8 cellular contexts compared by ENCODE assay signal in genomic region chr16:81940781-81941560, GRCh38.
DNase-seq lines count a peak whose midpoint lies in the region; FAIRE-seq and TF ChIP-seq lines count a peak whose summit lies in the region.

No MANE protein-coding gene starts in this region.

- TF ChIP-seq CTCF in astrocyte (IDR thresholded peaks at IDR 0.05; ENCODE audit: insufficient read depth, low read depth, low read length): peak; percentile 46

- no peak overlapping the region for H2AK5ac ChIP-seq in neuronal stem cell (ENCODE audit: low read depth, low read length)

- H4K8ac ChIP-seq in neuronal stem cell (ENCODE audit: low read depth, low read length): no peak overlapping the region

- H3K9me3 ChIP-seq in astrocyte (ENCODE audit: insufficient read depth, low read depth, low read length) (no peaks in the 10 kb centered on the region), neuronal stem cell (replicated peaks in 1 of 2; ENCODE audit: control insufficient read depth in 2 of 2, insufficient read depth in 1 of 2, low read depth in 1 of 2, low read length in 2 of 2) (no peaks in the 10 kb centered on the region)

- no peak overlapping the region for H3K23ac ChIP-seq in neuronal stem cell (ENCODE audit: low read depth, low read length, poor library complexity)

- H3K27ac Mint-ChIP-seq in astrocyte (ENCODE audit: unreplicated experiment): peak overlapping the region; percentile 48

- no peak overlapping the region for H2BK120ac ChIP-seq in neuronal stem cell (ENCODE audit: low read depth, low read length)

- no peaks in the 10 kb centered on the region for H3K9me3 Mint-ChIP-seq in astrocyte (ENCODE audit: unreplicated experiment)

- no peak overlapping the region for H3K14ac ChIP-seq in neuronal stem cell (ENCODE audit: low read length)

- H2AFZ ChIP-seq in astrocyte (ENCODE audit: low read depth, low read length) (no peak overlapping the region), neuronal stem cell (ENCODE audit: low read length) (no peak overlapping the region)

- no peaks in the 10 kb centered on the region for H3K36me3 Mint-ChIP-seq in astrocyte (ENCODE audit: low read depth, unreplicated experiment)

- no peak overlapping the region for H3K4ac ChIP-seq in neuronal stem cell (ENCODE audit: low read length)

- H3K27me3 ChIP-seq in astrocyte (ENCODE audit: insufficient read depth, low read length) (peaks cover 2% of the 10 kb centered on the region), neuronal stem cell (ENCODE audit: control insufficient read depth in 3 of 3, insufficient read depth in 3 of 3, low read depth in 1 of 3, low read length in 3 of 3) (peaks cover 0 to 7% (median 0%) of the 10 kb centered on the region in 3 experiments)

- H3K4me3 ChIP-seq in astrocyte (ENCODE audit: insufficient read depth, low read depth, low read length) (no peak overlapping the region), neuronal stem cell (ENCODE audit: low read length in 2 of 2) (no peak overlapping the region)

- no peak overlapping the region for H2BK15ac ChIP-seq in neuronal stem cell (ENCODE audit: low read length)

- H3K9ac ChIP-seq in astrocyte (ENCODE audit: low read length): no peak overlapping the region
- H3K9ac ChIP-seq in neuronal stem cell (ENCODE audit: low read depth, low read length, poor library complexity): no peak overlapping the region

- no peaks in the 10 kb centered on the region for H3K79me1 ChIP-seq in neuronal stem cell (ENCODE audit: low read depth, low read length)

- peaks cover 11% of the 10 kb centered on the region for H3K27me3 Mint-ChIP-seq in astrocyte (ENCODE audit: low read depth, unreplicated experiment)

- FAIRE-seq in astrocyte (lab: Jason Lieb, UNC): no peak

- H2BK12ac ChIP-seq in neuronal stem cell (ENCODE audit: low read length): no peak overlapping the region

- no peaks in the 10 kb centered on the region for H4K20me1 ChIP-seq in astrocyte (ENCODE audit: insufficient read depth, low read length)

- H4K91ac ChIP-seq in neuronal stem cell (ENCODE audit: low read depth, low read length, poor library complexity): no peak overlapping the region

- H3K4me3 Mint-ChIP-seq in astrocyte (ENCODE audit: unreplicated experiment): no peak overlapping the region

- peak; percentile 73 for DNase-seq in SIG-M5 treated with dmso at 0.1 percent for 504 hours (lab: John Stamatoyannopoulos, UW; ENCODE audit: unreplicated experiment)
- DNase-seq in SIG-M5 (lab: John Stamatoyannopoulos, UW): no peak
- DNase-seq in NCI-H1092 (lab: John Stamatoyannopoulos, UW): peak; percentile 2
- peak; percentile 82 for DNase-seq in astrocyte (ENCODE audit: low read depth)
- peak; percentile 62 for DNase-seq in kidney tubule cell (ENCODE audit: low spot score)
- DNase-seq in neuronal stem cell (ENCODE audit: low spot score): no peak
- no peak for DNase-seq in NCI-H526 (lab: John Stamatoyannopoulos, UW)
- DNase-seq in stimulated activated naive CD4-positive, alpha-beta T cell treated with Interleukin-2 at 50 U/mL for 16 hours (lab: John Stamatoyannopoulos, UW): no peak

- H3K36me3 ChIP-seq in astrocyte (ENCODE audit: insufficient read depth, low read length): no peaks in the 10 kb centered on the region
- H3K36me3 ChIP-seq in neuronal stem cell (replicated peaks in 1 of 2; ENCODE audit: control insufficient read depth in 2 of 2, insufficient read depth in 2 of 2, low read length in 2 of 2): no peaks in the 10 kb centered on the region

- H3K27ac ChIP-seq in astrocyte (ENCODE audit: low read depth, low read length): no peak overlapping the region
- H3K27ac ChIP-seq in neuronal stem cell (replicated peaks; ENCODE audit: low read length): no peak overlapping the region

- H3K79me2 ChIP-seq in astrocyte (ENCODE audit: insufficient read depth, low read length): no peaks in the 10 kb centered on the region

- no CpG with 5 or more reads among the region's 3 CpGs for WGBS in neuronal stem cell (ENCODE audit: extremely low coverage in 2 of 2, insufficient read length in 2 of 2, insufficient replicate concordance in 1 of 2), 2 donors

- H3K4me1 Mint-ChIP-seq in astrocyte (ENCODE audit: low read depth, unreplicated experiment): peaks cover 18% of the 10 kb centered on the region

- H3K18ac ChIP-seq in neuronal stem cell (ENCODE audit: low read length): no peak overlapping the region

- H2BK5ac ChIP-seq in neuronal stem cell (ENCODE audit: low read length): no peak overlapping the region

- H3K4me1 ChIP-seq in astrocyte (ENCODE audit: insufficient read depth, low read length) (peaks cover 10% of the 10 kb centered on the region), neuronal stem cell (ENCODE audit: control insufficient read depth in 2 of 2, insufficient read depth in 1 of 2, low read depth in 1 of 2, low read length in 2 of 2) (peaks cover 12 to 20% of the 10 kb centered on the region in 2 donors)

- H3K4me2 ChIP-seq in astrocyte (ENCODE audit: low read length): peak overlapping the region; percentile 39
- no peak overlapping the region for H3K4me2 ChIP-seq in neuronal stem cell (ENCODE audit: insufficient read depth, low read length, poor library complexity, severe bottlenecking)

Comparison
In these comparisons a context has a peak if more than half of its experiments do, and no peak if none do; other contexts are left out.
1. DNase-seq: peak in SIG-M5 treated with dmso at 0.1 percent for 504 hours (single experiment), NCI-H1092 (single experiment), astrocyte (single experiment) and kidney tubule cell (single experiment); none in SIG-M5 (single experiment), neuronal stem cell (single experiment), NCI-H526 (0 of 2) and stimulated activated naive CD4-positive, alpha-beta T cell treated with Interleukin-2 at 50 U/mL for 16 hours (single experiment).